ENCODE assay signal across 8 cellular contexts in the genomic region with DNA sequence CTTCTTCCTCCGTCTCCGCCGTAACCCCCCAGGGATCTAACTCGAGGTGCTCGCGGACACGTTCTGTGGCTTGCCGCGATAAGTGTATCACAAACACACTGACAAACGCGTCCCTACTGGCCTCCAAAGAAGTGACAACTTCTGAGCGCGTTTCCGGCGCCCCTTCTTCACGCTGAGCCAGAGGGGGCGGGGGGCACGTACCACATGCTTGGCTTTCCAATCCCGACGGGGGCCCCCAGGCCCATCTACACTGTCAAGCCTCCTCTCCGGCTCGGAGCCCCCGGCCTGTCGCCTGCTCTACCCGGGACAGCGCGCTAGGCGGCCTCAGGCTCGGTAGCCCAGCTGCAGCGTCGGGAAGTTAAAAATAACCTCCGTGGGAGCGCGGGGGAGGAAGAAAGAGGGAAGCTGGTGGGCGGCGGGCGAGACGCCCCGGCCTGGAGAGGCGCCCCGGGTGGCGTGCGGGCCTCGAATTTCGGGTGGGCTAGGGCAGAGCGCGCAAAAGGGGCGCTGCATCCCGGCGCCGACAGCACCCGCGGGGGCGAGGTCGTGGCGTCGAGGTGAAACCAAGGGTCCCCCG. TPM values are rescaled to one million over a fixed set of nuclear protein-coding genes. Genes with fewer than 3 reads are reported as not detected.
DNase-seq lines count a peak whose midpoint lies in the region; ATAC-seq, FAIRE-seq and TF ChIP-seq lines count a peak whose summit lies in the region.

No MANE protein-coding gene starts in this region.

- WGBS in GM12878 (ENCODE audit: insufficient coverage, insufficient replicate concordance, low lambda C conversion rate, missing lambda C conversion rate) = 3% methylated on average over 54 of the region's 58 CpGs

- H3K9ac ChIP-seq in GM12878 (ENCODE audit: control insufficient read depth, insufficient read depth, low read length) (peak overlapping the region; percentile 39; the same call in 1 of the 2 replicates), iPS-20b (ENCODE audit: low read depth, low read length) (peak overlapping the region; percentile 33; the same call in 1 of the 2 replicates)

- H3K27ac ChIP-seq in SJCRH30 (no peak overlapping the region), GM12878 (ENCODE audit: control insufficient read depth, insufficient read depth) (no peak overlapping the region), iPS-20b (ENCODE audit: low read length) (no peak overlapping the region)

- BruUV-seq in GM12878 (replicated peaks; lab: Mats Ljungman, UMichigan) = no TSS peak

- DNase-seq in SJCRH30 (peak; percentile 71 to 75), GM12878 (ENCODE audit: low read depth, low spot score) (no peak), NCI-H510A treated with DMSO at 0.1 percent for 48 hours (lab: John Stamatoyannopoulos, UW) (no peak)
- peak; percentile 57 for DNase-seq in stimulated activated CD4-positive, alpha-beta T cell treated with anti-CD3 and anti-CD28 coated beads, Interleukin-1b, Interleukin-23, amount 100 ng/mL, for 48 hours

- SMC1A ChIA-PET in GM12878 (lab: Charles Lee; ENCODE audit: uncharacterized antibody, unreplicated experiment) = interaction anchor here (2.2 kb wide), 1 partner anchor 79 kb away, joined by 10 read pairs; no protein-coding TSS in a partner anchor

- peak; percentile 20 for ATAC-seq in HG02938 (IDR thresholded peaks at IDR 0.05; ENCODE audit: unreplicated experiment)
- ATAC-seq in GM12878 = peak; percentile 44
- no peak for ATAC-seq in HG02610 (IDR thresholded peaks at IDR 0.05; ENCODE audit: unreplicated experiment)

- TF ChIP-seq RAD21 in GM12878 (IDR thresholded peaks at IDR 0.05; ENCODE audit: insufficient read depth, low read depth, low read length) = no peak

- TF ChIP-seq CTCF in GM12872 (IDR thresholded peaks at IDR 0.05; ENCODE audit: insufficient read depth, low read depth, low read length) (0 out of 3 replicates have a peak, but pooled peaks have one; percentile 21), GM12878 (IDR thresholded peaks at IDR 0.05 in 2 of 3, conservative IDR thresholded peaks at IDR 0.05 in 1 of 3; ENCODE audit: control insufficient read depth in 2 of 3, extremely low read depth in 1 of 3, insufficient read depth in 1 of 3, low read depth in 3 of 3, low read length in 3 of 3) (peak; percentile 1 to 27 (median 20); a peak in 2 of 6 replicates)

- H3K9me3 ChIP-seq in SJCRH30 (replicated peaks) (no peaks in the 10 kb centered on the region), GM12878 (replicated peaks; ENCODE audit: control insufficient read depth, insufficient read depth, low read length) (no peaks in the 10 kb centered on the region), iPS-20b (ENCODE audit: insufficient read depth, low read depth, low read length) (no peaks in the 10 kb centered on the region)

- peak overlapping the region; percentile 84 for H2AFZ ChIP-seq in GM12878 (ENCODE audit: control insufficient read depth, low read depth, low read length)

- FAIRE-seq in GM12878 (lab: Jason Lieb, UNC) = peak; percentile 41

- no peaks in the 10 kb centered on the region for H4K20me1 ChIP-seq in GM12878 (ENCODE audit: control insufficient read depth, insufficient read depth)

- no peak for TF ChIP-seq EP300 in GM12878 (IDR thresholded peaks at IDR 0.05; ENCODE audit: borderline replicate concordance in 1 of 2, control insufficient read depth in 1 of 2, low read depth in 2 of 2, low read length in 2 of 2)

- no peak for TF ChIP-seq POLR2A in GM12878 (IDR thresholded peaks at IDR 0.05; ENCODE audit: low read depth, low read length)

- CTCF ChIA-PET in GM12878 (lab: Yijun Ruan, JAX) = interaction anchor here (1.0 to 4.2 kb wide), 7 partner anchors 12 to 124 kb away, joined by 3 to 46 read pairs (median 10); partner anchors contain the start of gene PRPSAP1

- intact Hi-C loops in GM12878 (cut with micrococcal nuclease; ENCODE audit: unreplicated experiment) = loop anchor here (2.0 to 10.0 kb wide), 2 partner anchors 31 to 259 kb away; partner anchors contain the start of gene PRPSAP1

- no peaks in the 10 kb centered on the region for H3K79me2 ChIP-seq in GM12878 (ENCODE audit: control insufficient read depth, insufficient read depth, low read length)

- in situ Hi-C loops in GM12878 (cut with MboI) = no loop called here

- no peaks in the 10 kb centered on the region for H3K27me3 ChIP-seq in SJCRH30
- H3K27me3 ChIP-seq in GM12878 (replicated peaks in 1 of 2; ENCODE audit: control insufficient read depth in 2 of 2, insufficient read depth in 2 of 2, low read length in 1 of 2) = peaks cover 2 to 6% of the 10 kb centered on the region in 2 experiments; a peak in 2 of 4 replicates
- H3K27me3 ChIP-seq in iPS-20b (ENCODE audit: insufficient read depth, low read length) = peaks cover 62% of the 10 kb centered on the region

- peak overlapping the region; percentile 99 for H3K4me2 ChIP-seq in GM12878 (ENCODE audit: control insufficient read depth, insufficient read depth)

- RAD21 ChIA-PET in GM12878 (lab: Charles Lee; ENCODE audit: unreplicated experiment) = interaction anchor here (2.5 kb wide), 1 partner anchor 30 kb away, joined by 8 read pairs; the partner anchor contains the start of gene PRPSAP1

- peaks cover 13% of the 10 kb centered on the region; the same call in 1 of the 2 replicates for H3K4me1 ChIP-seq in SJCRH30
- peaks cover 24% of the 10 kb centered on the region for H3K4me1 ChIP-seq in GM12878 (ENCODE audit: control insufficient read depth, insufficient read depth, low read length)
- peaks cover 3% of the 10 kb centered on the region; the same call in 1 of the 2 replicates for H3K4me1 ChIP-seq in iPS-20b (ENCODE audit: insufficient read depth, low read length)

- POLR2A ChIA-PET in GM12878 (lab: Charles Lee) = interaction anchor here (2.2 kb wide), 1 partner anchor 30 kb away, joined by 9 read pairs; the partner anchor contains the start of gene PRPSAP1

- no peaks in the 10 kb centered on the region for H3K36me3 ChIP-seq in SJCRH30
- no peaks in the 10 kb centered on the region for H3K36me3 ChIP-seq in GM12878 (ENCODE audit: control insufficient read depth in 2 of 2, insufficient read depth in 2 of 2, low read length in 1 of 2)
- no peaks in the 10 kb centered on the region for H3K36me3 ChIP-seq in iPS-20b (ENCODE audit: insufficient read depth, low read depth, low read length)

- H3K4me3 ChIP-seq in SJCRH30 = peak overlapping the region; percentile 62
- H3K4me3 ChIP-seq in GM12878 = peak overlapping the region; percentile 75
- H3K4me3 ChIP-seq in iPS-20b (ENCODE audit: low read length) = peak overlapping the region; percentile 74

TF ChIP-seq in GM12878, 131 proteins besides CTCF, POLR2A, EP300 and RAD21 (continues in another document):
- 0 out of 3 replicates have a peak, but pooled peaks of 1 of the 2 experiments have one; percentile 40 for TF ChIP-seq EGR1 (IDR thresholded peaks at IDR 0.05; ENCODE audit: borderline replicate concordance in 1 of 2, low read depth in 2 of 2, low read length in 2 of 2)

RNA-seq across cellular contexts. Expression of gene SPHK1, which starts 0.7 kb away (rescaled TPM):
- total RNA-seq in SJCRH30 (2014; rRNA removed; shearing (Covaris generic)) = 5.4 and 5.8 TPM in 2 replicates
- total RNA-seq in GM12878 (2013; cell fraction: nucleolus; rRNA removed) = 0.17 TPM in 1 of 2 replicates, not detected in the other
- total RNA-seq in GM12878 (2014; rRNA removed) = 1.1 and 2.0 TPM in 2 replicates
- 0.23 and 0.31 TPM in 2 replicates for total RNA-seq in GM12878 (2014; rRNA removed; fragmentation: Illumina TruSeq; extraction: Trizol)
- 0.77 and 1.3 TPM in 2 replicates for total RNA-seq in GM12878 (2021)
- 0.47 TPM for polyA plus RNA-seq in GM12878 (2011; ENCODE audit: low read depth)
- 0.30 and 0.31 TPM in 2 replicates for polyA plus RNA-seq in GM12878 (2011; rRNA removed)
- polyA plus RNA-seq in GM12878 (2011; cell fraction: cytosol; rRNA removed) = 0.42 and 0.72 TPM in 2 replicates
- polyA plus RNA-seq in GM12878 (2011; cell fraction: nucleus; rRNA removed) = 4.9 and 5.5 TPM in 2 replicates
- 0.54 and 0.83 TPM in 2 replicates for polyA plus RNA-seq in GM12878 (2012)
- 0.09 TPM in 1 of 2 replicates, not detected in the other for polyA plus RNA-seq in GM12878 (2014; fragmentation: Illumina TruSeq; extraction: Trizol)
- polyA plus RNA-seq in GM12878 (2014; fragmentation: Nextera tagmentation; extraction: Ambion mirVana) = not detected
- 0.80 and 0.94 TPM in 2 replicates for polyA plus RNA-seq in GM12878 (2014; rRNA removed)
- under 1 TPM; 0.29 to 0.40 TPM for polyA plus RNA-seq in GM12878 (2016; fragmentation: Nextera tagmentation; extraction: Ambion mirVana)
- polyA minus RNA-seq in GM12878 (2011; rRNA and poly(A)+ RNA removed) = 0.22 and 0.26 TPM in 2 replicates
- not detected in 2 replicates for polyA minus RNA-seq in GM12878 (2011; cell fraction: cytosol; rRNA and poly(A)+ RNA removed)
- 0.48 and 0.73 TPM in 2 replicates for polyA minus RNA-seq in GM12878 (2011; cell fraction: nucleus; rRNA and poly(A)+ RNA removed)

RNA-seq across cellular contexts. Expression of gene PRPSAP1, which starts 30.0 kb away (rescaled TPM):
- 69.3 and 70.0 TPM in 2 replicates for total RNA-seq in SJCRH30 (2014; rRNA removed; shearing (Covaris generic))
- 91.5 and 107 TPM in 2 replicates for total RNA-seq in GM12878 (2013; cell fraction: nucleolus; rRNA removed)
- 15.8 and 23.1 TPM in 2 replicates for total RNA-seq in GM12878 (2014; rRNA removed)
- total RNA-seq in GM12878 (2014; rRNA removed; fragmentation: Illumina TruSeq; extraction: Trizol) = 28.4 and 33.1 TPM in 2 replicates
- 46.5 and 55.0 TPM in 2 replicates for total RNA-seq in GM12878 (2021)
- polyA plus RNA-seq in GM12878 (2011; ENCODE audit: low read depth) = 25.4 TPM
- 80.1 and 84.2 TPM in 2 replicates for polyA plus RNA-seq in GM12878 (2011; rRNA removed)
- polyA plus RNA-seq in GM12878 (2011; cell fraction: cytosol; rRNA removed) = 82.2 and 89.3 TPM in 2 replicates
- polyA plus RNA-seq in GM12878 (2011; cell fraction: nucleus; rRNA removed) = 158 and 247 TPM in 2 replicates
- polyA plus RNA-seq in GM12878 (2012) = 24.0 and 37.1 TPM in 2 replicates
- 44.3 and 50.0 TPM in 2 replicates for polyA plus RNA-seq in GM12878 (2014; fragmentation: Illumina TruSeq; extraction: Trizol)
- 10 to 100 TPM; 26.9 to 34.7 TPM for polyA plus RNA-seq in GM12878 (2014; fragmentation: Nextera tagmentation; extraction: Ambion mirVana)
- polyA plus RNA-seq in GM12878 (2014; rRNA removed) = 38.5 and 42.4 TPM in 2 replicates
- polyA plus RNA-seq in GM12878 (2016; fragmentation: Nextera tagmentation; extraction: Ambion mirVana) = 10 to 100 TPM; 52.5 to 56.5 TPM
- polyA minus RNA-seq in GM12878 (2011; rRNA and poly(A)+ RNA removed) = 54.8 and 71.8 TPM in 2 replicates
- 16.0 and 17.2 TPM in 2 replicates for polyA minus RNA-seq in GM12878 (2011; cell fraction: cytosol; rRNA and poly(A)+ RNA removed)
- polyA minus RNA-seq in GM12878 (2011; cell fraction: nucleus; rRNA and poly(A)+ RNA removed) = 34.0 and 38.3 TPM in 2 replicates

Comparison
In these comparisons a context has a peak if more than half of its experiments do, and no peak if none do; other contexts are left out.
1. DNase-seq: peak in SJCRH30 (2 of 2) and stimulated activated CD4-positive, alpha-beta T cell treated with anti-CD3 and anti-CD28 coated beads, Interleukin-1b, Interleukin-23, amount 100 ng/mL, for 48 hours (single experiment); none in GM12878 (single experiment) and NCI-H510A treated with DMSO at 0.1 percent for 48 hours (single experiment).
2. Peak in every context shown above with its lines, with median percentiles within 50 percentile points of each other: H3K4me3 ChIP-seq.